20 cellular contexts compared by ENCODE assay signal in genomic region chr11:91967018-91967715, GRCh38.
A peak's percentile ranks its signal among the peaks of the same experiment; 100 is the strongest.
DNase-seq lines count a peak whose midpoint lies in the region; FAIRE-seq and TF ChIP-seq lines count a peak whose summit lies in the region.
"Had no signal": no experiment of that assay in that cellular context is flagged by ENCODE, and none has a peak within 500 bp of the region (broad histone marks: within the 10 kb centered on the region; RNA-seq: fewer than 3 reads in every experiment).

No MANE protein-coding gene starts in this region.

- intact Hi-C loops in dorsolateral prefrontal cortex (cut with DNase I), result no loop called here

- H3K27me3 ChIP-seq in adipocyte (replicated peaks; ENCODE audit: control insufficient read depth, insufficient read depth, low read length), result no peaks in the 10 kb centered on the region
- no peaks in the 10 kb centered on the region for H3K27me3 ChIP-seq in bronchial epithelial cell (ENCODE audit: control insufficient read depth, insufficient read depth, low read length)
- no peaks in the 10 kb centered on the region for H3K27me3 ChIP-seq in dorsolateral prefrontal cortex
- H3K27me3 ChIP-seq: BE2C had no signal

- FAIRE-seq in bronchial epithelial cell (lab: Jason Lieb, UNC), result no peak
- FAIRE-seq: A204.1, GM12891, GM19239 had no signal

- peak overlapping the region; percentile 25 for H3K9ac ChIP-seq in adipocyte (ENCODE audit: low read length)
- H3K9ac ChIP-seq: GM23248 had no signal

- H3K4me1 ChIP-seq in adipocyte (ENCODE audit: control insufficient read depth, insufficient read depth, low read length), result peaks cover 23% of the 10 kb centered on the region
- H3K4me1 ChIP-seq: BE2C, HAP-1 had no signal

- no peak overlapping the region for H3K27ac ChIP-seq in dorsolateral prefrontal cortex
- H3K27ac ChIP-seq: GM23248 had no signal

- H3K9me3 ChIP-seq in adipocyte (ENCODE audit: control insufficient read depth, low read length), result peaks cover 4% of the 10 kb centered on the region
- H3K9me3 ChIP-seq: BE2C, HAP-1 had no signal

- H3K36me3 ChIP-seq in adipocyte (ENCODE audit: control insufficient read depth, insufficient read depth, low read length, severe bottlenecking) (no peaks in the 10 kb centered on the region), bronchial epithelial cell (ENCODE audit: control insufficient read depth, insufficient read depth, low read length) (no peaks in the 10 kb centered on the region)
- H3K36me3 ChIP-seq: BE2C, HAP-1 had no signal

- DNase-seq in adipocyte (ENCODE audit: low read depth) (no peak), bronchial epithelial cell (ENCODE audit: low read depth) (peak; percentile 9), fibroblast of pulmonary artery (ENCODE audit: low read depth) (peak; percentile 55), renal cortical epithelial cell (ENCODE audit: low read depth) (peak; percentile 51), dorsolateral prefrontal cortex (no peak), hepatic stellate cell (ENCODE audit: low spot score) (no peak)
- DNase-seq: ACHN; BE2C; C1 segment of cervical spinal cord; CD4-positive, CD25-positive, alpha-beta regulatory T cell; CD8-positive, alpha-beta memory T cell; COR-L47; DMS 273 treated with DMSO at 0.1 percent for 48 hours; DND-41; EL; GM23248 had no signal

- H3K4me3 ChIP-seq in adipocyte (ENCODE audit: low read length) (peak overlapping the region; percentile 13), bronchial epithelial cell (ENCODE audit: low read depth, low read length) (no peak overlapping the region), fibroblast of pulmonary artery (replicated peaks; ENCODE audit: low read depth, low read length) (no peak overlapping the region), dorsolateral prefrontal cortex (no peak overlapping the region)
- H3K4me3 ChIP-seq: GM23248, HAP-1 had no signal

- TF ChIP-seq CTCF in bronchial epithelial cell (IDR thresholded peaks at IDR 0.05; ENCODE audit: insufficient read depth, low read length, severe bottlenecking) (no peak), fibroblast of pulmonary artery (IDR thresholded peaks at IDR 0.05; ENCODE audit: low read length, missing control alignments) (no peak), dorsolateral prefrontal cortex (IDR thresholded peaks at IDR 0.05 in 54 of 56, conservative IDR thresholded peaks at IDR 0.05 in 2 of 56; ENCODE audit: low read depth in 1 of 56, partially characterized antibody in 56 of 56) (no peak)

Comparison
In these comparisons a context has a peak if more than half of its experiments do, and no peak if none do; other contexts are left out.
1. DNase-seq: peak in bronchial epithelial cell (single experiment), fibroblast of pulmonary artery (single experiment) and renal cortical epithelial cell (single experiment); none in adipocyte (single experiment), dorsolateral prefrontal cortex (0 of 10) and hepatic stellate cell (single experiment).